13 cellular contexts compared by ENCODE assay signal in genomic region chr10:96902117-96902516, GRCh38.
"Had no signal": no experiment of that assay in that cellular context is flagged by ENCODE, and none has a peak within 500 bp of the region (broad histone marks: within the 10 kb centered on the region; RNA-seq: fewer than 3 reads in every experiment).

No MANE protein-coding gene starts in this region.

- H3K36me3 ChIP-seq: pancreas, tibial artery, vagina had no signal

- H3K4me3 ChIP-seq: pancreas, tibial artery, vagina had no signal

- DNase-seq: activated CD4-positive, alpha-beta memory T cell treated with anti-CD3 and anti-CD28 coated beads for 36 hours; activated effector memory CD4-positive, alpha-beta T cell treated with Interleukin-2 at 50 U/mL for 16 hours; activated naive CD4-positive, alpha-beta T cell treated with anti-CD3 and anti-CD28 coated beads, Interleukin-2, amount 50 U/mL, for 16 hours; activated T-cell treated with anti-CD3 and anti-CD28 coated beads, Interleukin-2, amount 50 U/mL, for 4 hours; hypothalamus; pancreas; stimulated activated CD4-positive, alpha-beta T cell treated with anti-CD3 and anti-CD28 coated beads, Interleukin-12 subunit alpha, Interleukin-12 subunit beta, amount 100 ng/mL, for 4 hours; stimulated activated CD4-positive, alpha-beta T cell treated with anti-CD3 and anti-CD28 coated beads, Interleukin-2, amount 100 ng/mL, for 24 hours; T-helper 9 cell; tibial artery had no signal

- ATAC-seq: activated T-cell treated with anti-CD3 and anti-CD28 coated beads, Interleukin-2, amount 50 U/mL, for 4 hours; pancreas had no signal

- H3K9me3 ChIP-seq: pancreas, tibial artery, vagina had no signal

- H3K9me3 Mint-ChIP-seq: activated CD4-positive, alpha-beta memory T cell treated with anti-CD3 and anti-CD28 coated beads for 36 hours; activated T-cell treated with anti-CD3 and anti-CD28 coated beads, Interleukin-2, amount 50 U/mL, for 4 hours had no signal

- H3K27me3 ChIP-seq: pancreas, tibial artery, vagina had no signal

- FAIRE-seq: colon, endometrium, pancreas had no signal

- H3K27ac ChIP-seq: pancreas, tibial artery, vagina had no signal

- H3K4me3 Mint-ChIP-seq: activated CD4-positive, alpha-beta memory T cell treated with anti-CD3 and anti-CD28 coated beads for 36 hours; activated T-cell treated with anti-CD3 and anti-CD28 coated beads, Interleukin-2, amount 50 U/mL, for 4 hours had no signal

- H3K27me3 Mint-ChIP-seq: activated CD4-positive, alpha-beta memory T cell treated with anti-CD3 and anti-CD28 coated beads for 36 hours had no signal

- H3K27ac Mint-ChIP-seq: activated CD4-positive, alpha-beta memory T cell treated with anti-CD3 and anti-CD28 coated beads for 36 hours had no signal
